Comparison of ENCODE assay signal across 1 cellular context in the genomic region with DNA sequence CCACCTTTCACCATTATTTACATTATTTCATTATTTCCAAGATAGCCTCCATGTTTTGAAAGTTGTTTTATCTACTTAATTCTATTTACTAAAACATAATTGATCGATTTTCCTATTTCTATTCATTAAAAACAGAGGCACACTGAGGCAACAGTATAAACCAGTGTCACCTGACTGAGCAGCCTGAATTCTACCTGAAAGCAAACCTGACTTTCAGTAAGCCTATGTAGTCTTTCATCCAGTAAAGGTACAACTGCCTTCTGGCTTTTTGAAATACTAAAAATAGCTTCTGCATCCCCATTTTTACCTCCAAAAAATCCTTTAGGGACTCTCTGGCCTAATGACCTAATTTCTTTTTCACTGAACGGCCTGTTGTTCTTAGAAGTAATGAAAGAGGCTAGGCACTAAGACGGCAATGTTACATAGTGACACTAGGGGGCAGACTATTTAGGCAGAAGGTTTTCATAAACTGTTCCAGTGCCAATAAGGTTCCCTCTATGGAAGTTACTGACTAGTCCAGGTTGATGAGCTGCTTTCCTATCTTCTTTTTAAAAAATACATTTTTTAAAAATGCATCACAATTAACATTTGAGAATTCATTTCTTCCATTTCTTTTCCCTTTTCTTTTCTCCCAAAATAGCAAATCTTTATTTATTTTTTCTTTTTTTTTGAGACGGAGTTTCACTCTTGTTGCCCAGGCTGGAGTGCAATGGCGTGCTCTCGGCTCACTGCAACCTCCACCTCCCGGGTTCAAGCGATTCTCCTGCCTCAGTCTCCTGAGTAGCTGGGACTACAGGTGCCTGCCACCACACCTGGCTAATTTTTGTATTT.
TF ChIP-seq lines count a peak whose summit lies in the region.

No MANE protein-coding gene starts in this region.

TF ChIP-seq in HEK293, 187 proteins besides CTCF, POLR2A, EP300 and RAD21 (continued from another document):
- TF ChIP-seq ZNF791 (tag by site-specific recombination; IDR thresholded peaks at IDR 0.05) = no peak
- no peak for TF ChIP-seq ZNF843 (tag by site-specific recombination; IDR thresholded peaks at IDR 0.05)
- TF ChIP-seq ZNF707 (tag by site-specific recombination; IDR thresholded peaks at IDR 0.05) = no peak
- 0 out of 2 replicates have a peak, but pooled peaks have one; percentile 40 for TF ChIP-seq ZNF2 (tag by site-specific recombination; IDR thresholded peaks at IDR 0.05)
TF ChIP-seq in HEK293: peak in this region for 4.
